Comparison of ENCODE assay signal across 8 cellular contexts in genomic region chr5:139391570-139392323, GRCh38. TPM values are rescaled to one million over a fixed set of nuclear protein-coding genes. Genes with fewer than 3 reads are reported as not detected.
DNase-seq lines count a peak whose midpoint lies in the region; ATAC-seq and TF ChIP-seq lines count a peak whose summit lies in the region.

No MANE protein-coding gene starts in this region.

- no peak for TF ChIP-seq EP300 in suprapubic skin (IDR thresholded peaks at IDR 0.05)

- POLR2A ChIA-PET in PC-3 (lab: Charles Lee; ENCODE audit: unreplicated experiment): interaction anchor here (0.7 to 1.1 kb wide), 5 partner anchors 18 to 816 kb away, joined by 3 to 9 read pairs (median 3); partner anchors contain the start of genes HSPA9, MATR3 and PAIP2

- no peak for TF ChIP-seq POLR2A in suprapubic skin (IDR thresholded peaks at IDR 0.05)

- H3K9ac ChIP-seq in PC-3 (ENCODE audit: low read length): peak overlapping the region; percentile 99

- H3K36me3 ChIP-seq in PC-3 (ENCODE audit: low read depth, low read length) (no peaks in the 10 kb centered on the region), suprapubic skin (no peaks in the 10 kb centered on the region)

- intact Hi-C loops in PC-3 (cut with micrococcal nuclease): loop anchor here (1.0 kb wide), 3 partner anchors 18 to 103 kb away; partner anchors contain the start of gene PAIP2

- H3K4me3 ChIP-seq in PC-3 (ENCODE audit: low read length) (peak overlapping the region; percentile 87), fibroblast of mammary gland (ENCODE audit: control insufficient read depth, low read depth, low read length) (peak overlapping the region; percentile 1), suprapubic skin (peak overlapping the region; percentile 56)

- H3K27ac ChIP-seq in PC-3 (ENCODE audit: low read length): peak overlapping the region; percentile 98
- no peak overlapping the region for H3K27ac ChIP-seq in suprapubic skin

- H3K79me2 ChIP-seq in PC-3 (ENCODE audit: low read length): peaks cover 28% of the 10 kb centered on the region

- no peaks in the 10 kb centered on the region for H3K9me3 Mint-ChIP-seq in activated CD8-positive, alpha-beta memory T cell treated with anti-CD3 and anti-CD28 coated beads, Interleukin-2, amount 10 ng/mL, durations not matched to agents 7 days and 5 days (ENCODE audit: low read depth)

- no peaks in the 10 kb centered on the region for H4K20me1 ChIP-seq in PC-3 (ENCODE audit: low read length)

- WGBS in suprapubic skin: 48% methylated on average over 24 of the region's 33 CpGs

- no peaks in the 10 kb centered on the region for H3F3A ChIP-seq in PC-3 (ENCODE audit: low read length, unreplicated experiment)

- peak; percentile 79 for DNase-seq in activated CD8-positive, alpha-beta memory T cell treated with anti-CD3 and anti-CD28 coated beads, Interleukin-2, amount 10 ng/mL, durations not matched to agents 7 days and 5 days
- DNase-seq in activated CD8-positive, alpha-beta memory T cell treated with anti-CD3 and anti-CD28 coated beads for 24 hours: no peak
- DNase-seq in PC-3 (peak; percentile 92), fibroblast of mammary gland (ENCODE audit: low read depth) (peak; percentile 46), suprapubic skin (ENCODE audit: low spot score in 2 of 2) (peak in 1 of 2 donors; percentile 80), NCI-H2227 treated with DMSO at 0.1 percent for 48 hours (lab: John Stamatoyannopoulos, UW) (no peak), G401 (ENCODE audit: low spot score) (no peak)

- H3K4me1 ChIP-seq in PC-3 (ENCODE audit: insufficient read depth, low read length) (peaks cover 20% of the 10 kb centered on the region), suprapubic skin (peaks cover 50% of the 10 kb centered on the region)

- peak overlapping the region; percentile 100 for H3K27ac Mint-ChIP-seq in activated CD8-positive, alpha-beta memory T cell treated with anti-CD3 and anti-CD28 coated beads, Interleukin-2, amount 10 ng/mL, durations not matched to agents 7 days and 5 days

- H3K9me2 ChIP-seq in PC-3 (replicated peaks; ENCODE audit: low read length): no peaks in the 10 kb centered on the region

- peaks cover 20% of the 10 kb centered on the region for H3K36me3 Mint-ChIP-seq in activated CD8-positive, alpha-beta memory T cell treated with anti-CD3 and anti-CD28 coated beads, Interleukin-2, amount 10 ng/mL, durations not matched to agents 7 days and 5 days

- peak; percentile 10 for ATAC-seq in activated CD8-positive, alpha-beta memory T cell treated with anti-CD3 and anti-CD28 coated beads, Interleukin-2, amount 10 ng/mL, durations not matched to agents 7 days and 5 days
- ATAC-seq in PC-3 (peak; percentile 65), GM19455 (IDR thresholded peaks at IDR 0.05; ENCODE audit: unreplicated experiment) (no peak)

- CTCF ChIA-PET in activated CD8-positive, alpha-beta memory T cell treated with anti-CD3 and anti-CD28 coated beads, Interleukin-2, amount 10 ng/mL, durations not matched to agents 7 days and 5 days (lab: Charles Lee): interaction anchor here (0.7 to 4.4 kb wide), 22 partner anchors 11 to 927 kb away, joined by 3 to 32 read pairs (median 3); partner anchors contain the start of genes EGR1, PAIP2 and SPATA24
- CTCF ChIA-PET in PC-3 (lab: Charles Lee): interaction anchor here (0.6 kb wide), 1 partner anchor 816 kb away, joined by 3 read pairs; no protein-coding TSS in a partner anchor

- H3K4me2 ChIP-seq in PC-3 (ENCODE audit: low read length): peak overlapping the region; percentile 94

- TSS peak; percentile 90 for BruUV-seq in PC-3 (replicated peaks; lab: Mats Ljungman, UMichigan)

- TF ChIP-seq CTCF in PC-3 (conservative IDR thresholded peaks at IDR 0.05; ENCODE audit: low read depth, low read length): no peak
- TF ChIP-seq CTCF in fibroblast of mammary gland (conservative IDR thresholded peaks at IDR 0.05; ENCODE audit: control insufficient read depth, insufficient read depth, low read depth, low read length): no peak
- no peak for TF ChIP-seq CTCF in suprapubic skin (IDR thresholded peaks at IDR 0.05)

- H3K9me3 ChIP-seq in PC-3 (ENCODE audit: low read length) (no peaks in the 10 kb centered on the region), suprapubic skin (no peaks in the 10 kb centered on the region)

- peak overlapping the region; percentile 14; the same call in 1 of the 2 replicates for H2AFZ ChIP-seq in PC-3 (ENCODE audit: low read length)

- H3K27me3 ChIP-seq in PC-3 (ENCODE audit: low read length) (no peaks in the 10 kb centered on the region), suprapubic skin (peaks cover 25% of the 10 kb centered on the region)

- no peaks in the 10 kb centered on the region for H3K27me3 Mint-ChIP-seq in activated CD8-positive, alpha-beta memory T cell treated with anti-CD3 and anti-CD28 coated beads, Interleukin-2, amount 10 ng/mL, durations not matched to agents 7 days and 5 days

- H3K4me3 Mint-ChIP-seq in activated CD8-positive, alpha-beta memory T cell treated with anti-CD3 and anti-CD28 coated beads, Interleukin-2, amount 10 ng/mL, durations not matched to agents 7 days and 5 days: peak overlapping the region; percentile 96

- H3K4me1 Mint-ChIP-seq in activated CD8-positive, alpha-beta memory T cell treated with anti-CD3 and anti-CD28 coated beads, Interleukin-2, amount 10 ng/mL, durations not matched to agents 7 days and 5 days: peaks cover 64% of the 10 kb centered on the region

- in situ Hi-C loops in G401 (cut with HindIII; ENCODE audit: low sequenced_read_pairs): no loop called here

RNA-seq across cellular contexts. Expression of gene MZB1, which starts 2.0 kb away (rescaled TPM):
- total RNA-seq in activated CD8-positive, alpha-beta memory T cell treated with anti-CD3 and anti-CD28 coated beads, Interleukin-2, amount 10 ng/mL, durations not matched to agents 7 days and 5 days: 10 to 100 TPM; 51.7 to 61.1 TPM
- 0.22 and 1.0 TPM in 2 replicates for total RNA-seq in PC-3 (2014; rRNA removed)
- total RNA-seq in suprapubic skin: not detected
- not detected in 2 replicates for total RNA-seq in G401 (2014; rRNA removed; shearing (Covaris generic))

RNA-seq across cellular contexts. Expression of gene PROB1, which starts 3.2 kb away (rescaled TPM):
- 10 to 100 TPM in 1 of 2 experiments, 1 to 10 TPM in 1; 6.3 to 10.9 TPM for total RNA-seq in activated CD8-positive, alpha-beta memory T cell treated with anti-CD3 and anti-CD28 coated beads, Interleukin-2, amount 10 ng/mL, durations not matched to agents 7 days and 5 days
- total RNA-seq in PC-3 (2014; rRNA removed) (1.9 and 2.2 TPM in 2 replicates), suprapubic skin (under 1 TPM; 0.08 to 0.44 (median 0.35) TPM)
- total RNA-seq in G401 (2014; rRNA removed; shearing (Covaris generic)): 0.55 and 0.78 TPM in 2 replicates

RNA-seq across cellular contexts. Expression of gene SLC23A1, which starts 8.7 kb away (rescaled TPM):
- 1 to 10 TPM; 1.9 to 2.5 TPM for total RNA-seq in activated CD8-positive, alpha-beta memory T cell treated with anti-CD3 and anti-CD28 coated beads, Interleukin-2, amount 10 ng/mL, durations not matched to agents 7 days and 5 days
- total RNA-seq in PC-3 (2014; rRNA removed) (not detected in 2 replicates), suprapubic skin (1 to 10 TPM in 3 of 4 donors, not detected in 1; 2.3 to 6.4 (median 3.0) TPM)
- total RNA-seq in G401 (2014; rRNA removed; shearing (Covaris generic)): not detected in 2 replicates

RNA-seq across cellular contexts. Expression of gene SPATA24, which starts 12.1 kb away (rescaled TPM):
- 1 to 10 TPM; 5.8 to 6.2 TPM for total RNA-seq in activated CD8-positive, alpha-beta memory T cell treated with anti-CD3 and anti-CD28 coated beads, Interleukin-2, amount 10 ng/mL, durations not matched to agents 7 days and 5 days
- total RNA-seq in PC-3 (2014; rRNA removed) (1.4 and 3.1 TPM in 2 replicates), suprapubic skin (1 to 10 TPM in 3 of 4 donors, not detected in 1; 1.3 to 2.2 (median 1.4) TPM)
- 10.6 and 24.7 TPM in 2 replicates for total RNA-seq in G401 (2014; rRNA removed; shearing (Covaris generic))

RNA-seq across cellular contexts. Expression of gene DNAJC18, which starts 47.6 kb away (rescaled TPM):
- total RNA-seq in activated CD8-positive, alpha-beta memory T cell treated with anti-CD3 and anti-CD28 coated beads, Interleukin-2, amount 10 ng/mL, durations not matched to agents 7 days and 5 days: 10 to 100 TPM in 1 of 2 experiments, 1 to 10 TPM in 1; 9.2 to 25.7 TPM
- total RNA-seq in PC-3 (2014; rRNA removed) (3.2 and 4.4 TPM in 2 replicates), suprapubic skin (1 to 10 TPM; 2.2 to 7.2 (median 2.9) TPM)
- total RNA-seq in G401 (2014; rRNA removed; shearing (Covaris generic)): 4.1 and 18.8 TPM in 2 replicates

Comparison
In these comparisons a context has a peak if more than half of its experiments do, and no peak if none do; other contexts are left out.
1. DNase-seq: peak in activated CD8-positive, alpha-beta memory T cell treated with anti-CD3 and anti-CD28 coated beads, Interleukin-2, amount 10 ng/mL, durations not matched to agents 7 days and 5 days (single experiment), PC-3 (single experiment) and fibroblast of mammary gland (single experiment); none in activated CD8-positive, alpha-beta memory T cell treated with anti-CD3 and anti-CD28 coated beads for 24 hours (single experiment), NCI-H2227 treated with DMSO at 0.1 percent for 48 hours (single experiment) and G401 (single experiment).
2. H3K4me3 ChIP-seq: peak in every context shown above with its lines; median percentile 87 in PC-3; 56 in suprapubic skin; 1 in fibroblast of mammary gland.
3. RNA of gene MZB1, which starts 2.0 kb away (total RNA-seq): 51.7 to 61.1 TPM in activated CD8-positive, alpha-beta memory T cell treated with anti-CD3 and anti-CD28 coated beads, Interleukin-2, amount 10 ng/mL, durations not matched to agents 7 days and 5 days; 0.22 to 1.0 TPM in PC-3, not detected in suprapubic skin and not detected in G401; every median in the first group is over 10 times any median in the second.